17 cellular contexts compared by ENCODE assay signal in the genomic region with DNA sequence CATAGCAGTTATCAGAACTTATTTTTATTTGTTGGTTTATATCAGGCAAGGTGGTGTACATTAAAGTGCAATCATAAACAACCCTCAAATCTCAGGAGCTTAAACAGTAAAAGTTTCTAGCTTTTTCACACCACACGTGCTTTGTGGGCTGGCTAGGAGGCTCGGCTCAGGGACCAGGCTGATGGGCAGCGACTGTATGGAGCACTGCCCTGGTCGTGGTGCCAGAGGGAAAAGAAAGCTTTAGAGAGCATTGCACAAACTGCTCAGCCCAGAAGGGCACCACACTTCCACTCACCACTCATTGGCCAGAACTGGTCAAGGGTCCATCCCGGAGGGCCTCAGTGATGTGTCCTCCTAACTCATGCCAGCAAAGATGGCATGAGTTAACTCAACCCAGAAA.
A peak's percentile ranks its signal among the peaks of the same experiment; 100 is the strongest.
DNase-seq lines count a peak whose midpoint lies in the region; ATAC-seq, FAIRE-seq and TF ChIP-seq lines count a peak whose summit lies in the region.
"Had no signal": no experiment of that assay in that cellular context is flagged by ENCODE, and none has a peak within 500 bp of the region (broad histone marks: within the 10 kb centered on the region; RNA-seq: fewer than 3 reads in every experiment).

No MANE protein-coding gene starts in this region.

- H3K23ac ChIP-seq in H1 (ENCODE audit: insufficient read length): no peak overlapping the region

- no peaks in the 10 kb centered on the region for H4K20me1 ChIP-seq in H1 (replicated peaks in 1 of 2; ENCODE audit: control insufficient read depth in 1 of 2, insufficient read depth in 2 of 2, low read length in 2 of 2)

- H3K4me1 ChIP-seq in H1 (replicated peaks in 1 of 4; ENCODE audit: control insufficient read depth in 3 of 4, insufficient read depth in 4 of 4, low read length in 3 of 4): peaks cover 0 to 12% (median 11%) of the 10 kb centered on the region in 4 experiments; a peak in 5 of 7 replicates
- peaks cover 12 to 36% (median 35%) of the 10 kb centered on the region in 3 donors for H3K4me1 ChIP-seq in skeletal muscle tissue (ENCODE audit: control insufficient read depth in 3 of 3, insufficient read depth in 3 of 3, low read length in 3 of 3)

- no peak for FAIRE-seq in H1 (lab: Jason Lieb, UNC)
- FAIRE-seq: G401.6 had no signal

- no peak for TF ChIP-seq CTCF in RWPE1 (conservative IDR thresholded peaks at IDR 0.05; ENCODE audit: low read depth)
- no peak for TF ChIP-seq CTCF in H1 (IDR thresholded peaks at IDR 0.05; ENCODE audit: control extremely low read depth in 1 of 3, insufficient read depth in 1 of 3, low read depth in 1 of 3, low read length in 3 of 3)
- TF ChIP-seq CTCF in GM10248 (IDR thresholded peaks at IDR 0.05; ENCODE audit: control extremely low read depth, extremely low read depth, low read depth, missing control alignments): no peak

- H4K91ac ChIP-seq in H1 (replicated peaks; ENCODE audit: insufficient read length, low read length): no peak overlapping the region

- POLR2A ChIA-PET in RWPE1 (lab: Yijun Ruan, JAX; ENCODE audit: low non-redundant PET): no interaction called here
- POLR2A ChIA-PET in H1 (lab: Charles Lee; ENCODE audit: partially characterized antibody): no interaction called here
- POLR2A ChIA-PET in GM10248 (lab: Yijun Ruan, JAX): no interaction called here
- POLR2A ChIA-PET in T-cell (lab: Charles Lee): no interaction called here

- 94% methylated on average over 5 of the region's 5 CpGs; no CpG with 5 or more reads in 1 of the 2 experiments for WGBS in H1 (ENCODE audit: extremely low coverage in 1 of 2, insufficient coverage in 1 of 2, insufficient read length in 1 of 2, insufficient replicate concordance in 2 of 2, low coverage in 1 of 2, low lambda C conversion rate in 2 of 2, missing lambda C conversion rate in 1 of 2), 2 experiments

- no peak overlapping the region for H3K14ac ChIP-seq in H1 (ENCODE audit: insufficient read length)

- H3K9me3 Mint-ChIP-seq in T-cell: no peaks in the 10 kb centered on the region

- H3K4ac ChIP-seq in H1 (replicated peaks; ENCODE audit: insufficient read length, low read depth, low read length): no peak overlapping the region

- CTCF ChIA-PET in RWPE1 (lab: Yijun Ruan, JAX): no interaction called here
- CTCF ChIA-PET in H1 (lab: Charles Lee; ENCODE audit: partially characterized antibody): no interaction called here
- CTCF ChIA-PET in GM10248 (lab: Yijun Ruan, JAX): interaction anchor here (0.9 to 1.1 kb wide), 2 partner anchors 8 to 33 kb away, joined by 3 to 4 read pairs; no protein-coding TSS in a partner anchor
- CTCF ChIA-PET in T-cell (lab: Charles Lee): no interaction called here

- no peak for TF ChIP-seq EP300 in H1 (IDR thresholded peaks at IDR 0.05; ENCODE audit: borderline replicate concordance in 1 of 2, low read depth in 2 of 2, low read length in 2 of 2)

- H4K5ac ChIP-seq in H1 (ENCODE audit: insufficient read length, low read depth, low read length): no peak overlapping the region

- no peak overlapping the region for H3K4me2 ChIP-seq in H1 (ENCODE audit: insufficient read depth in 1 of 2, low read depth in 2 of 2, low read length in 2 of 2)

- H2BK15ac ChIP-seq in H1 (ENCODE audit: low read length): 0 out of 2 replicates have a peak overlapping the region, but pooled peaks have one; percentile 31

- H3K27ac Mint-ChIP-seq in T-cell: no peak overlapping the region

- peak; percentile 1 for ATAC-seq in left ventricle myocardium superior
- no peak for ATAC-seq in T-cell (replicated peaks in 1 of 4)

- no peaks in the 10 kb centered on the region for H3K79me1 ChIP-seq in H1 (ENCODE audit: low read depth, low read length)

- H2BK5ac ChIP-seq in H1 (ENCODE audit: low read depth, low read length): no peak overlapping the region

- intact Hi-C loops in left ventricle myocardium superior (cut with micrococcal nuclease) (no loop called here), posterior cingulate gyrus (cut with DNase I) (no loop called here)

- no peak overlapping the region for H3K18ac ChIP-seq in H1 (ENCODE audit: extremely low read depth, low read length)

- H3K27me3 Mint-ChIP-seq in T-cell: no peaks in the 10 kb centered on the region

- peaks cover 2 to 9% (median 9%) of the 10 kb centered on the region in 3 donors for H3K4me1 Mint-ChIP-seq in T-cell

- H3K79me2 ChIP-seq in H1 (ENCODE audit: control insufficient read depth in 1 of 2, insufficient read depth in 2 of 2, low read length in 2 of 2): no peaks in the 10 kb centered on the region

- DNase-seq in RWPE1 (ENCODE audit: low spot score) (no peak), H1 (ENCODE audit: low read depth in 1 of 2, low spot score in 2 of 2) (no peak), left ventricle myocardium superior (no peak), posterior cingulate gyrus (no peak), GM10248 (ENCODE audit: extremely low spot score) (no peak), T-cell (no peak)
- DNase-seq: ACHN, GOT3, KG1, MV-4-11, NCI-H1694 treated with DMSO at 0.1 percent for 48 hours, NCI-H510A, NCI-H774, OCI-M1 had no signal

- no peak for TF ChIP-seq POLR2A in H1 (IDR thresholded peaks at IDR 0.05; ENCODE audit: control extremely low read depth in 1 of 2, low read depth in 2 of 2, low read length in 2 of 2)

- TF ChIP-seq RAD21 in H1 (IDR thresholded peaks at IDR 0.05 in 1 of 2, conservative IDR thresholded peaks at IDR 0.05 in 1 of 2; ENCODE audit: low read depth in 2 of 2, low read length in 2 of 2): no peak

- H3K36me3 Mint-ChIP-seq in T-cell: no peaks in the 10 kb centered on the region

- no peak overlapping the region for H3K4me3 Mint-ChIP-seq in T-cell

- H3K56ac ChIP-seq in H1 (replicated peaks; ENCODE audit: insufficient read length, low read depth, low read length): no peak overlapping the region

- H3K27me3 ChIP-seq in H1 (replicated peaks in 1 of 4; ENCODE audit: control insufficient read depth in 3 of 4, extremely low read depth in 1 of 4, insufficient read depth in 3 of 4, low read length in 3 of 4) (no peaks in the 10 kb centered on the region), skeletal muscle tissue (ENCODE audit: control insufficient read depth in 3 of 3, insufficient read depth in 3 of 3, low read length in 3 of 3) (no peaks in the 10 kb centered on the region)
- H3K27me3 ChIP-seq: SJSA1 had no signal

- H2BK120ac ChIP-seq in H1 (replicated peaks; ENCODE audit: low read depth, low read length): no peak overlapping the region

- H2BK20ac ChIP-seq in H1 (ENCODE audit: low read length): no peak overlapping the region

- no peak overlapping the region for H4K8ac ChIP-seq in H1 (ENCODE audit: extremely low read depth, insufficient read depth, low read length)

- peak overlapping the region; percentile 64 for H3K27ac ChIP-seq in RWPE1
- H3K27ac ChIP-seq in H1 (ENCODE audit: low read depth, low read length): no peak overlapping the region
- peak overlapping the region; percentile 95 for H3K27ac ChIP-seq in skeletal muscle tissue (ENCODE audit: low read depth, low read length)
- H3K27ac ChIP-seq: SJSA1 had no signal

- no peak overlapping the region for H2AK5ac ChIP-seq in H1 (ENCODE audit: low read depth, low read length)

- no peaks in the 10 kb centered on the region for H3K23me2 ChIP-seq in H1 (ENCODE audit: low read depth, low read length)

- H2BK12ac ChIP-seq in H1 (ENCODE audit: low read depth, low read length): no peak overlapping the region

- H3K9ac ChIP-seq in H1 (replicated peaks in 1 of 4; ENCODE audit: extremely low read depth in 1 of 4, low read depth in 3 of 4, low read length in 3 of 4) (no peak overlapping the region), skeletal muscle tissue (ENCODE audit: low read depth in 1 of 3, low read length in 3 of 3) (peak overlapping the region in 2 of 3 donors; percentile 57 to 82)

- H3K4me3 ChIP-seq in H1 (ENCODE audit: extremely low read depth in 1 of 4, insufficient read depth in 2 of 4, low read depth in 3 of 4, low read length in 4 of 4) (no peak overlapping the region), skeletal muscle tissue (ENCODE audit: low read length in 3 of 3) (peak overlapping the region in 2 of 3 donors; percentile 18 to 55)
- H3K4me3 ChIP-seq: SJSA1 had no signal

- H3K36me3 ChIP-seq in H1 (ENCODE audit: control insufficient read depth in 2 of 4, insufficient read depth in 4 of 4, low read length in 3 of 4) (no peaks in the 10 kb centered on the region), skeletal muscle tissue (ENCODE audit: control insufficient read depth in 3 of 3, insufficient read depth in 3 of 3, low read length in 3 of 3) (no peaks in the 10 kb centered on the region)
- H3K36me3 ChIP-seq: SJSA1 had no signal

- no peak overlapping the region for H2AFZ ChIP-seq in H1 (ENCODE audit: low read length)

- H3K9me3 ChIP-seq in H1 (ENCODE audit: insufficient read depth in 2 of 2, low read depth in 1 of 2, low read length in 1 of 2) (no peaks in the 10 kb centered on the region), skeletal muscle tissue (ENCODE audit: control insufficient read depth in 3 of 3, low read length in 3 of 3) (no peaks in the 10 kb centered on the region)
- H3K9me3 ChIP-seq: SJSA1 had no signal

TF ChIP-seq in H1, 55 proteins besides CTCF, POLR2A, EP300 and RAD21 (continues in another document):
- TF ChIP-seq CEBPB (IDR thresholded peaks at IDR 0.05; ENCODE audit: low read depth, low read length) (no peak), MAFK (IDR thresholded peaks at IDR 0.05; ENCODE audit: low read depth, low read length) (no peak), SRF (IDR thresholded peaks at IDR 0.05; ENCODE audit: low read depth, low read length) (no peak), NANOG (IDR thresholded peaks at IDR 0.05; ENCODE audit: insufficient read depth, low read depth, low read length, poor library complexity, severe bottlenecking) (no peak)

Comparison
In these comparisons a context has a peak if more than half of its experiments do, and no peak if none do; other contexts are left out.
1. H3K4me3 ChIP-seq: peak in skeletal muscle tissue (2 of 3); none in H1 (0 of 4).
2. H3K9ac ChIP-seq: peak in skeletal muscle tissue (2 of 3); none in H1 (0 of 4).